ENCODE assay signal across 23 cellular contexts in genomic region chr17:79473836-79474204, GRCh38.
"Had no signal": no experiment of that assay in that cellular context is flagged by ENCODE, and none has a peak within 500 bp of the region (broad histone marks: within the 10 kb centered on the region; RNA-seq: fewer than 3 reads in every experiment).

No MANE protein-coding gene starts in this region.

- H3K4me1 ChIP-seq: SJCRH30 had no signal

- H3K4me3 Mint-ChIP-seq: activated CD4-positive, alpha-beta T cell treated with anti-CD3 and anti-CD28 coated beads for 36 hours; activated CD4-positive, alpha-beta T cell treated with anti-CD3 and anti-CD28 coated beads, Interleukin-2, amount 10 ng/mL, durations not matched to agents 7 days and 5 days; activated CD8-positive, alpha-beta T cell treated with anti-CD3 and anti-CD28 coated beads, Interleukin-2, amount 10 ng/mL, durations not matched to agents 7 days and 5 days; activated naive CD4-positive, alpha-beta T cell treated with anti-CD3 and anti-CD28 coated beads for 36 hours; activated T-cell treated with anti-CD3 and anti-CD28 coated beads, Interleukin-2, amount 50 U/mL, for 4 hours; activated T-helper 1 cell treated with anti-CD3 and anti-CD28 coated beads, Interleukin-12 subunit alpha, Interleukin-12 subunit beta, Interleukin-2, Interleukin-4 antibody, amounts not matched to agents 30 ng/mL and 10 ng/mL and 1 ng/mL, durations not matched to agents 14 hours and 24 hours and 36 hours had no signal

- DNase-seq: activated CD4-positive, alpha-beta T cell treated with anti-CD3 and anti-CD28 coated beads for 36 hours; activated CD4-positive, alpha-beta T cell treated with anti-CD3 and anti-CD28 coated beads, Interleukin-2, amount 10 ng/mL, durations not matched to agents 7 days and 5 days; activated CD4-positive, alpha-beta T cell treated with anti-CD3 and anti-CD28 coated beads, Interleukin-2, amount 50 U/mL, for 48 hours; activated CD8-positive, alpha-beta memory T cell treated with anti-CD3 and anti-CD28 coated beads, Interleukin-2, amount 50 U/mL, for 4 hours; activated CD8-positive, alpha-beta T cell treated with anti-CD3 and anti-CD28 coated beads, Interleukin-2, amount 10 ng/mL, durations not matched to agents 7 days and 5 days; activated gamma-delta T cell treated with Interleukin-2 at 50 U/mL for 16 hours; activated naive CD4-positive, alpha-beta T cell treated with anti-CD3 and anti-CD28 coated beads for 36 hours; activated T-cell treated with anti-CD3 and anti-CD28 coated beads for 4 hours; activated T-cell treated with anti-CD3 and anti-CD28 coated beads, Interleukin-2, amount 50 U/mL, for 4 hours; aorta; brain microvascular endothelial cell; central memory CD4-positive, alpha-beta T cell; NCI-H1105; NCI-H1417 treated with DMSO at 0.1 percent for 48 hours; NCI-H1930; NCI-H2081 treated with DMSO at 0.1 percent for 48 hours; SHP77; SJCRH30; T1000 had no signal

- H3K4me1 Mint-ChIP-seq: activated CD4-positive, alpha-beta T cell treated with anti-CD3 and anti-CD28 coated beads for 36 hours; activated CD4-positive, alpha-beta T cell treated with anti-CD3 and anti-CD28 coated beads, Interleukin-2, amount 10 ng/mL, durations not matched to agents 7 days and 5 days had no signal

- H3K27ac ChIP-seq: brain microvascular endothelial cell, SJCRH30, SK-N-MC had no signal

- H3K36me3 ChIP-seq: brain microvascular endothelial cell, SJCRH30 had no signal

- H3K36me3 Mint-ChIP-seq: activated naive CD4-positive, alpha-beta T cell treated with anti-CD3 and anti-CD28 coated beads, Interleukin-2, amount 50 U/mL, for 72 hours had no signal

- H3K27ac Mint-ChIP-seq: activated CD4-positive, alpha-beta T cell treated with anti-CD3 and anti-CD28 coated beads for 36 hours; activated CD4-positive, alpha-beta T cell treated with anti-CD3 and anti-CD28 coated beads, Interleukin-2, amount 10 ng/mL, durations not matched to agents 7 days and 5 days; activated CD8-positive, alpha-beta T cell treated with anti-CD3 and anti-CD28 coated beads, Interleukin-2, amount 10 ng/mL, durations not matched to agents 7 days and 5 days; activated naive CD4-positive, alpha-beta T cell treated with anti-CD3 and anti-CD28 coated beads for 36 hours; activated naive CD4-positive, alpha-beta T cell treated with anti-CD3 and anti-CD28 coated beads, Interleukin-2, amount 50 U/mL, for 72 hours; activated T-helper 1 cell treated with anti-CD3 and anti-CD28 coated beads, Interleukin-12 subunit alpha, Interleukin-12 subunit beta, Interleukin-2, Interleukin-4 antibody, amounts not matched to agents 30 ng/mL and 10 ng/mL and 1 ng/mL, durations not matched to agents 14 hours and 24 hours and 36 hours had no signal

- ATAC-seq: activated CD4-positive, alpha-beta T cell treated with anti-CD3 and anti-CD28 coated beads for 36 hours; activated CD8-positive, alpha-beta T cell treated with anti-CD3 and anti-CD28 coated beads, Interleukin-2, amount 10 ng/mL, durations not matched to agents 7 days and 5 days; activated naive CD4-positive, alpha-beta T cell treated with anti-CD3 and anti-CD28 coated beads, Interleukin-2, amount 50 U/mL, for 72 hours; activated T-cell treated with anti-CD3 and anti-CD28 coated beads, Interleukin-2, amount 50 U/mL, for 4 hours; Panc1 had no signal

- H3K9me3 Mint-ChIP-seq: activated CD4-positive, alpha-beta T cell treated with anti-CD3 and anti-CD28 coated beads, Interleukin-2, amount 10 ng/mL, durations not matched to agents 7 days and 5 days; activated naive CD4-positive, alpha-beta T cell treated with anti-CD3 and anti-CD28 coated beads for 36 hours; activated naive CD4-positive, alpha-beta T cell treated with anti-CD3 and anti-CD28 coated beads, Interleukin-2, amount 50 U/mL, for 72 hours; activated T-cell treated with anti-CD3 and anti-CD28 coated beads, Interleukin-2, amount 50 U/mL, for 4 hours; activated T-helper 1 cell treated with anti-CD3 and anti-CD28 coated beads, Interleukin-12 subunit alpha, Interleukin-12 subunit beta, Interleukin-2, Interleukin-4 antibody, amounts not matched to agents 30 ng/mL and 10 ng/mL and 1 ng/mL, durations not matched to agents 14 hours and 24 hours and 36 hours had no signal

- H3K27me3 ChIP-seq: brain microvascular endothelial cell had no signal

- H3K4me3 ChIP-seq: SJCRH30, SK-N-MC had no signal

- H3K9me3 ChIP-seq: SJCRH30 had no signal
